14 cellular contexts compared by ENCODE assay signal in genomic region chr18:13280066-13280795, GRCh38.
DNase-seq lines count a peak whose midpoint lies in the region; ATAC-seq lines count a peak whose summit lies in the region.
"Had no signal": no experiment of that assay in that cellular context is flagged by ENCODE, and none has a peak within 500 bp of the region (broad histone marks: within the 10 kb centered on the region; RNA-seq: fewer than 3 reads in every experiment).

No MANE protein-coding gene starts in this region.

- peak overlapping the region in 8 of 9 donors; percentile 78 to 94 (median 88) for H3K27ac Mint-ChIP-seq in naive thymus-derived CD4-positive, alpha-beta T cell
- H3K27ac Mint-ChIP-seq: CD14-positive monocyte had no signal

- H3K9me3 Mint-ChIP-seq in naive thymus-derived CD4-positive, alpha-beta T cell: peaks cover 0 to 5% (median 0%) of the 10 kb centered on the region in 11 donors

- H3K4me1 ChIP-seq in naive thymus-derived CD4-positive, alpha-beta T cell (ENCODE audit: control insufficient read depth in 2 of 2, insufficient read depth in 2 of 2, low read length in 2 of 2): peaks cover 10 to 19% of the 10 kb centered on the region in 2 donors
- H3K4me1 ChIP-seq: right lobe of liver had no signal

- intact Hi-C loops in naive thymus-derived CD4-positive, alpha-beta T cell (cut with micrococcal nuclease): loop anchor here in 1 of 2 donors (5.0 kb wide), 1 partner anchor 332 kb away; no protein-coding TSS in a partner anchor

- POLR2A ChIA-PET in naive thymus-derived CD4-positive, alpha-beta T cell (lab: Charles Lee): interaction anchor here (0.6 to 1.7 kb wide), 3 partner anchors 13 to 242 kb away, joined by 3 to 7 read pairs (median 6); no protein-coding TSS in a partner anchor

- peaks cover 0 to 33% (median 5%) of the 10 kb centered on the region in 5 donors for H3K36me3 Mint-ChIP-seq in naive thymus-derived CD4-positive, alpha-beta T cell

- no peaks in the 10 kb centered on the region for H3K27me3 ChIP-seq in naive thymus-derived CD4-positive, alpha-beta T cell (ENCODE audit: control insufficient read depth in 2 of 2, insufficient read depth in 2 of 2, low read length in 2 of 2)
- H3K27me3 ChIP-seq: dorsolateral prefrontal cortex, right lobe of liver had no signal

- no peaks in the 10 kb centered on the region for H3K36me3 ChIP-seq in naive thymus-derived CD4-positive, alpha-beta T cell (ENCODE audit: control insufficient read depth in 2 of 3, insufficient read depth in 3 of 3, low read length in 3 of 3)
- H3K36me3 ChIP-seq: right lobe of liver had no signal

- no peak for ATAC-seq in naive thymus-derived CD4-positive, alpha-beta T cell
- no peak for ATAC-seq in GM21737 (IDR thresholded peaks at IDR 0.05; ENCODE audit: unreplicated experiment)
- no peak for ATAC-seq in HG03159 (IDR thresholded peaks at IDR 0.05; ENCODE audit: unreplicated experiment)

- H3K27ac ChIP-seq in naive thymus-derived CD4-positive, alpha-beta T cell (ENCODE audit: low read depth, low read length): peak overlapping the region; percentile 66
- H3K27ac ChIP-seq: right lobe of liver had no signal

- no peaks in the 10 kb centered on the region for H3K27me3 Mint-ChIP-seq in naive thymus-derived CD4-positive, alpha-beta T cell

- no peaks in the 10 kb centered on the region for H3K9me3 ChIP-seq in naive thymus-derived CD4-positive, alpha-beta T cell (ENCODE audit: control insufficient read depth in 2 of 3, low read length in 3 of 3)
- H3K9me3 ChIP-seq: right lobe of liver had no signal

- CTCF ChIA-PET in naive thymus-derived CD4-positive, alpha-beta T cell (lab: Charles Lee): no interaction called here

- peaks cover 11 to 76% (median 72%) of the 10 kb centered on the region in 7 donors for H3K4me1 Mint-ChIP-seq in naive thymus-derived CD4-positive, alpha-beta T cell

- no peak overlapping the region for H3K4me3 ChIP-seq in naive thymus-derived CD4-positive, alpha-beta T cell (ENCODE audit: low read length)
- H3K4me3 ChIP-seq: right lobe of liver had no signal

- H3K4me3 Mint-ChIP-seq in naive thymus-derived CD4-positive, alpha-beta T cell: peak overlapping the region in 9 of 10 donors; percentile 37 to 91 (median 85)
- H3K4me3 Mint-ChIP-seq: CD14-positive monocyte had no signal

- DNase-seq in DMS 273 (lab: John Stamatoyannopoulos, UW; ENCODE audit: unreplicated experiment) (peak; percentile 83), NCI-H1694 (lab: John Stamatoyannopoulos, UW) (peak; percentile 61), amniotic epithelial cell (ENCODE audit: low read depth) (peak; percentile 5), SHP77 (lab: John Stamatoyannopoulos, UW) (no peak)
- no peak for DNase-seq in naive thymus-derived CD4-positive, alpha-beta T cell
- no peak for DNase-seq in stimulated activated CD4-positive, alpha-beta T cell treated with anti-CD3 and anti-CD28 coated beads, Interleukin-15, amount 100 ng/mL, for 24 hours
- DNase-seq: activated naive CD4-positive, alpha-beta T cell treated with anti-CD3 and anti-CD28 coated beads, Interleukin-2, amount 50 U/mL, for 16 hours; Kasumi-1; NCI-H2081 treated with DMSO at 0.1 percent for 48 hours had no signal

Comparison
In these comparisons a context has a peak if more than half of its experiments do, and no peak if none do; other contexts are left out.
1. DNase-seq: peak in DMS 273 (single experiment), NCI-H1694 (single experiment) and amniotic epithelial cell (single experiment); none in naive thymus-derived CD4-positive, alpha-beta T cell (0 of 9), SHP77 (0 of 2) and stimulated activated CD4-positive, alpha-beta T cell treated with anti-CD3 and anti-CD28 coated beads, Interleukin-15, amount 100 ng/mL, for 24 hours (single experiment).